ENCODE assay signal across 2 cellular contexts in the genomic region with DNA sequence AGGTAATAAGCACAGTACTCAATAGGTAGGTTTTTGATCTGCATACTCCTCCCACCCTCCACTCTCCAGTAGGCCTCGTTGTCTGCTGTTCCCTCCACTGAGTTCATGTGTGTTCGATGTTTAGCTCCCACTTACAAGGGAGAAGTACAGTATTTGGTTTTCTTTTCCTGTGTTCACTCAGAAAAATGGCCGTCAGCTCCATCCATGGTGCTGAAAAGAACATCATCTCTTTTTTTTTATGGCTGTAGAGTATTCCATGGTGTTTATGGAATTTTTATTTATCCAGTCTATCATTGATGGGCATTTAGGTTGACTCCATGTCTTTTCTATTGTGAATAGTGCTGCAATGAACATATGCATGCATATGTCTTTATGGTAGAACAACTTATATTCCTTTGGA.
TF ChIP-seq lines count a peak whose summit lies in the region.

No MANE protein-coding gene starts in this region.

TF ChIP-seq in A549, 52 proteins besides CTCF, POLR2A, EP300 and RAD21 (continued from another document):
- TF ChIP-seq, protein P1, sequence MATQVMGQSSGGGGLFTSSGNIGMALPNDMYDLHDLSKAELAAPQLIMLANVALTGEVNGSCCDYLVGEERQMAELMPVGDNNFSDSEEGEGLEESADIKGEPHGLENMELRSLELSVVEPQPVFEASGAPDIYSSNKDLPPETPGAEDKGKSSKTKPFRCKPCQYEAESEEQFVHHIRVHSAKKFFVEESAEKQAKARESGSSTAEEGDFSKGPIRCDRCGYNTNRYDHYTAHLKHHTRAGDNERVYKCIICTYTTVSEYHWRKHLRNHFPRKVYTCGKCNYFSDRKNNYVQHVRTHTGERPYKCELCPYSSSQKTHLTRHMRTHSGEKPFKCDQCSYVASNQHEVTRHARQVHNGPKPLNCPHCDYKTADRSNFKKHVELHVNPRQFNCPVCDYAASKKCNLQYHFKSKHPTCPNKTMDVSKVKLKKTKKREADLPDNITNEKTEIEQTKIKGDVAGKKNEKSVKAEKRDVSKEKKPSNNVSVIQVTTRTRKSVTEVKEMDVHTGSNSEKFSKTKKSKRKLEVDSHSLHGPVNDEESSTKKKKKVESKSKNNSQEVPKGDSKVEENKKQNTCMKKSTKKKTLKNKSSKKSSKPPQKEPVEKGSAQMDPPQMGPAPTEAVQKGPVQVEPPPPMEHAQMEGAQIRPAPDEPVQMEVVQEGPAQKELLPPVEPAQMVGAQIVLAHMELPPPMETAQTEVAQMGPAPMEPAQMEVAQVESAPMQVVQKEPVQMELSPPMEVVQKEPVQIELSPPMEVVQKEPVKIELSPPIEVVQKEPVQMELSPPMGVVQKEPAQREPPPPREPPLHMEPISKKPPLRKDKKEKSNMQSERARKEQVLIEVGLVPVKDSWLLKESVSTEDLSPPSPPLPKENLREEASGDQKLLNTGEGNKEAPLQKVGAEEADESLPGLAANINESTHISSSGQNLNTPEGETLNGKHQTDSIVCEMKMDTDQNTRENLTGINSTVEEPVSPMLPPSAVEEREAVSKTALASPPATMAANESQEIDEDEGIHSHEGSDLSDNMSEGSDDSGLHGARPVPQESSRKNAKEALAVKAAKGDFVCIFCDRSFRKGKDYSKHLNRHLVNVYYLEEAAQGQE (IDR thresholded peaks at IDR 0.05): 0 out of 2 replicates have a peak, but pooled peaks have one; percentile 50

TF ChIP-seq in HCT116, 20 proteins besides CTCF, POLR2A, EP300 and RAD21 (continued from another document):
- TF ChIP-seq, protein P1 (IDR thresholded peaks at IDR 0.05; ENCODE audit: low read depth): peak; percentile 30
